In genomic region chr16:85307552-85308364, GRCh38 we compare ENCODE assay signal across 16 cellular contexts.
DNase-seq lines count a peak whose midpoint lies in the region; ATAC-seq and TF ChIP-seq lines count a peak whose summit lies in the region.
"Had no signal": no experiment of that assay in that cellular context is flagged by ENCODE, and none has a peak within 500 bp of the region (broad histone marks: within the 10 kb centered on the region; RNA-seq: fewer than 3 reads in every experiment).

No MANE protein-coding gene starts in this region.

- H3K27ac Mint-ChIP-seq in activated CD8-positive, alpha-beta memory T cell treated with anti-CD3 and anti-CD28 coated beads, Interleukin-2, amount 10 ng/mL, durations not matched to agents 7 days and 5 days: peak overlapping the region; percentile 32
- no peak overlapping the region for H3K27ac Mint-ChIP-seq in WTC11

- H3K27me3 ChIP-seq in hepatocyte (no peaks in the 10 kb centered on the region), testis (no peaks in the 10 kb centered on the region)
- H3K27me3 ChIP-seq: SJSA1 had no signal

- H3K36me3 ChIP-seq in hepatocyte (replicated peaks; ENCODE audit: insufficient read depth, low read depth): no peaks in the 10 kb centered on the region
- H3K36me3 ChIP-seq in testis (ENCODE audit: low read depth, missing control alignments): no peaks in the 10 kb centered on the region
- H3K36me3 ChIP-seq: left lung had no signal

- H3K9me2 ChIP-seq in hepatocyte (replicated peaks; ENCODE audit: insufficient read depth): no peaks in the 10 kb centered on the region

- H3K4me1 Mint-ChIP-seq in activated CD8-positive, alpha-beta memory T cell treated with anti-CD3 and anti-CD28 coated beads, Interleukin-2, amount 10 ng/mL, durations not matched to agents 7 days and 5 days: peaks cover 62% of the 10 kb centered on the region
- H3K4me1 Mint-ChIP-seq in WTC11: peaks cover 60% of the 10 kb centered on the region

- H3K9me3 ChIP-seq in hepatocyte (ENCODE audit: low read depth): no peaks in the 10 kb centered on the region
- no peaks in the 10 kb centered on the region for H3K9me3 ChIP-seq in testis
- H3K9me3 ChIP-seq: left lung, SJSA1 had no signal

- no peak for TF ChIP-seq CTCF in WTC11 (IDR thresholded peaks at IDR 0.05)
- no peak for TF ChIP-seq CTCF in hepatocyte (IDR thresholded peaks at IDR 0.05; ENCODE audit: poor library complexity)
- no peak for TF ChIP-seq CTCF in testis (IDR thresholded peaks at IDR 0.05)

- H4K20me1 ChIP-seq in hepatocyte (ENCODE audit: insufficient read depth, poor library complexity, severe bottlenecking): no peaks in the 10 kb centered on the region

- no peak for ATAC-seq in activated CD8-positive, alpha-beta memory T cell treated with anti-CD3 and anti-CD28 coated beads, Interleukin-2, amount 10 ng/mL, durations not matched to agents 7 days and 5 days
- ATAC-seq in WTC11: no peak
- ATAC-seq in HG03469 (IDR thresholded peaks at IDR 0.05; ENCODE audit: unreplicated experiment): no peak
- no peak for ATAC-seq in GM21528 (IDR thresholded peaks at IDR 0.05; ENCODE audit: low FRiP score, unreplicated experiment)
- no peak for ATAC-seq in HG02588 (IDR thresholded peaks at IDR 0.05; ENCODE audit: unreplicated experiment)
- ATAC-seq: esophagus mucosa, left lung, natural killer cell had no signal

- peaks cover 9% of the 10 kb centered on the region for H3K27me3 Mint-ChIP-seq in activated CD8-positive, alpha-beta memory T cell treated with anti-CD3 and anti-CD28 coated beads, Interleukin-2, amount 10 ng/mL, durations not matched to agents 7 days and 5 days
- no peaks in the 10 kb centered on the region; the same call in 1 of the 2 replicates for H3K27me3 Mint-ChIP-seq in WTC11 (ENCODE audit: low read depth)

- intact Hi-C loops in testis (cut with DNase I; ENCODE audit: low total_unique reads): no loop called here

- H3K27ac ChIP-seq in hepatocyte (peak overlapping the region; percentile 48), testis (peak overlapping the region; percentile 29 to 57)
- H3K27ac ChIP-seq: SJSA1 had no signal

- H3K4me2 ChIP-seq in hepatocyte: peak overlapping the region; percentile 38

- no peak for DNase-seq in activated CD8-positive, alpha-beta memory T cell treated with anti-CD3 and anti-CD28 coated beads, Interleukin-2, amount 10 ng/mL, durations not matched to agents 7 days and 5 days
- no peak for DNase-seq in activated CD8-positive, alpha-beta memory T cell treated with anti-CD3 and anti-CD28 coated beads, Interleukin-2, amount 50 U/mL, for 48 hours
- DNase-seq in WTC11 (ENCODE audit: low spot score) (no peak), hepatocyte (ENCODE audit: low spot score) (no peak), testis (no peak)
- DNase-seq: cortex of kidney; left lung; natural killer cell; NCI-H226; stimulated activated CD4-positive, alpha-beta T cell treated with anti-CD3 and anti-CD28 coated beads, Interleukin-2, amount 100 ng/mL, for 24 hours; stimulated activated CD8-positive, alpha-beta memory T cell treated with anti-CD3 and anti-CD28 coated beads, Interleukin-4, amount 100 ng/mL, for 48 hours had no signal

- CTCF ChIA-PET in activated CD8-positive, alpha-beta memory T cell treated with anti-CD3 and anti-CD28 coated beads, Interleukin-2, amount 10 ng/mL, durations not matched to agents 7 days and 5 days (lab: Charles Lee): interaction anchor here (0.6 to 5.8 kb wide), 9 partner anchors 8 to 1358 kb away, joined by 3 to 39 read pairs (median 5); no protein-coding TSS in a partner anchor
- CTCF ChIA-PET in WTC11 (lab: Charles Lee): interaction anchor here (0.7 to 3.3 kb wide), 13 partner anchors 10 to 193 kb away, joined by 3 to 21 read pairs (median 4); no protein-coding TSS in a partner anchor

- no peak for TF ChIP-seq POLR2A in testis (IDR thresholded peaks at IDR 0.05)

- POLR2A ChIA-PET in WTC11 (lab: Charles Lee): no interaction called here

- H3K4me3 ChIP-seq in hepatocyte (no peak overlapping the region), testis (no peak overlapping the region)
- H3K4me3 ChIP-seq: left lung, SJSA1 had no signal

- H3K36me3 Mint-ChIP-seq in activated CD8-positive, alpha-beta memory T cell treated with anti-CD3 and anti-CD28 coated beads, Interleukin-2, amount 10 ng/mL, durations not matched to agents 7 days and 5 days: no peaks in the 10 kb centered on the region
- 0 out of 2 replicates have a peak, but pooled peaks cover 4% of the 10 kb centered on the region for H3K36me3 Mint-ChIP-seq in WTC11
- H3K36me3 Mint-ChIP-seq: natural killer cell had no signal

- H3K79me2 ChIP-seq in hepatocyte: peaks cover 9% of the 10 kb centered on the region

- no peak overlapping the region for H3K4me3 Mint-ChIP-seq in activated CD8-positive, alpha-beta memory T cell treated with anti-CD3 and anti-CD28 coated beads, Interleukin-2, amount 10 ng/mL, durations not matched to agents 7 days and 5 days
- H3K4me3 Mint-ChIP-seq in WTC11: no peak overlapping the region
- H3K4me3 Mint-ChIP-seq: natural killer cell had no signal

- H3K4me1 ChIP-seq in hepatocyte (ENCODE audit: insufficient read depth) (peaks cover 46% of the 10 kb centered on the region), testis (peaks cover 76% of the 10 kb centered on the region)

- H2AFZ ChIP-seq in hepatocyte: no peak overlapping the region

- 68% methylated on average over 24 of the region's 24 CpGs for WGBS in hepatocyte (ENCODE audit: low lambda C conversion rate, missing lambda C conversion rate)
- 59 to 67% methylated on average over 15 to 24 of the region's 24 CpGs for WGBS in testis, 2 donors

- H3K9me3 Mint-ChIP-seq in activated CD8-positive, alpha-beta memory T cell treated with anti-CD3 and anti-CD28 coated beads, Interleukin-2, amount 10 ng/mL, durations not matched to agents 7 days and 5 days (ENCODE audit: low read depth): no peaks in the 10 kb centered on the region
- H3K9me3 Mint-ChIP-seq in WTC11: no peaks in the 10 kb centered on the region
- H3K9me3 Mint-ChIP-seq: natural killer cell had no signal

TF ChIP-seq in WTC11, 78 proteins besides CTCF, POLR2A, EP300 and RAD21:
- TF ChIP-seq FOXK1 (CRISPR knock-in tag; IDR thresholded peaks at IDR 0.05) (no peak), ZNF671 (CRISPR knock-in tag; IDR thresholded peaks at IDR 0.05) (no peak), TEAD1 (CRISPR knock-in tag; IDR thresholded peaks at IDR 0.05) (no peak), ESRRA (CRISPR knock-in tag; IDR thresholded peaks at IDR 0.05; ENCODE audit: borderline replicate concordance) (no peak), GABPB1 (CRISPR knock-in tag; IDR thresholded peaks at IDR 0.05) (peak; percentile 84), SMAD3 (CRISPR knock-in tag; IDR thresholded peaks at IDR 0.05; ENCODE audit: borderline replicate concordance) (no peak), SP1 (CRISPR knock-in tag; conservative IDR thresholded peaks at IDR 0.05) (no peak), NR1H2 (CRISPR knock-in tag; IDR thresholded peaks at IDR 0.05) (no peak)
- TF ChIP-seq, protein P1, sequence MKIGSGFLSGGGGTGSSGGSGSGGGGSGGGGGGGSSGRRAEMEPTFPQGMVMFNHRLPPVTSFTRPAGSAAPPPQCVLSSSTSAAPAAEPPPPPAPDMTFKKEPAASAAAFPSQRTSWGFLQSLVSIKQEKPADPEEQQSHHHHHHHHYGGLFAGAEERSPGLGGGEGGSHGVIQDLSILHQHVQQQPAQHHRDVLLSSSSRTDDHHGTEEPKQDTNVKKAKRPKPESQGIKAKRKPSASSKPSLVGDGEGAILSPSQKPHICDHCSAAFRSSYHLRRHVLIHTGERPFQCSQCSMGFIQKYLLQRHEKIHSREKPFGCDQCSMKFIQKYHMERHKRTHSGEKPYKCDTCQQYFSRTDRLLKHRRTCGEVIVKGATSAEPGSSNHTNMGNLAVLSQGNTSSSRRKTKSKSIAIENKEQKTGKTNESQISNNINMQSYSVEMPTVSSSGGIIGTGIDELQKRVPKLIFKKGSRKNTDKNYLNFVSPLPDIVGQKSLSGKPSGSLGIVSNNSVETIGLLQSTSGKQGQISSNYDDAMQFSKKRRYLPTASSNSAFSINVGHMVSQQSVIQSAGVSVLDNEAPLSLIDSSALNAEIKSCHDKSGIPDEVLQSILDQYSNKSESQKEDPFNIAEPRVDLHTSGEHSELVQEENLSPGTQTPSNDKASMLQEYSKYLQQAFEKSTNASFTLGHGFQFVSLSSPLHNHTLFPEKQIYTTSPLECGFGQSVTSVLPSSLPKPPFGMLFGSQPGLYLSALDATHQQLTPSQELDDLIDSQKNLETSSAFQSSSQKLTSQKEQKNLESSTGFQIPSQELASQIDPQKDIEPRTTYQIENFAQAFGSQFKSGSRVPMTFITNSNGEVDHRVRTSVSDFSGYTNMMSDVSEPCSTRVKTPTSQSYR (CRISPR knock-in tag; IDR thresholded peaks at IDR 0.05): no peak
- TF ChIP-seq, protein P2, sequence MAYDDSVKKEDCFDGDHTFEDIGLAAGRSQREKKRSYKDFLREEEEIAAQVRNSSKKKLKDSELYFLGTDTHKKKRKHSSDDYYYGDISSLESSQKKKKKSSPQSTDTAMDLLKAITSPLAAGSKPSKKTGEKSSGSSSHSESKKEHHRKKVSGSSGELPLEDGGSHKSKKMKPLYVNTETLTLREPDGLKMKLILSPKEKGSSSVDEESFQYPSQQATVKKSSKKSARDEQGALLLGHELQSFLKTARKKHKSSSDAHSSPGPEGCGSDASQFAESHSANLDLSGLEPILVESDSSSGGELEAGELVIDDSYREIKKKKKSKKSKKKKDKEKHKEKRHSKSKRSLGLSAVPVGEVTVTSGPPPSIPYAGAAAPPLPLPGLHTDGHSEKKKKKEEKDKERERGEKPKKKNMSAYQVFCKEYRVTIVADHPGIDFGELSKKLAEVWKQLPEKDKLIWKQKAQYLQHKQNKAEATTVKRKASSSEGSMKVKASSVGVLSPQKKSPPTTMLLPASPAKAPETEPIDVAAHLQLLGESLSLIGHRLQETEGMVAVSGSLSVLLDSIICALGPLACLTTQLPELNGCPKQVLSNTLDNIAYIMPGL (CRISPR knock-in tag; IDR thresholded peaks at IDR 0.05): no peak
- TF ChIP-seq, protein P3, sequence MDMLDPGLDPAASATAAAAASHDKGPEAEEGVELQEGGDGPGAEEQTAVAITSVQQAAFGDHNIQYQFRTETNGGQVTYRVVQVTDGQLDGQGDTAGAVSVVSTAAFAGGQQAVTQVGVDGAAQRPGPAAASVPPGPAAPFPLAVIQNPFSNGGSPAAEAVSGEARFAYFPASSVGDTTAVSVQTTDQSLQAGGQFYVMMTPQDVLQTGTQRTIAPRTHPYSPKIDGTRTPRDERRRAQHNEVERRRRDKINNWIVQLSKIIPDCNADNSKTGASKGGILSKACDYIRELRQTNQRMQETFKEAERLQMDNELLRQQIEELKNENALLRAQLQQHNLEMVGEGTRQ (CRISPR knock-in tag; IDR thresholded peaks at IDR 0.05): peak; percentile 23; the same call in 1 of the 2 replicates
